ENCODE assay signal across 8 cellular contexts in genomic region chr7:47574473-47575328, GRCh38. TPM values are rescaled to one million over a fixed set of nuclear protein-coding genes. Genes with fewer than 3 reads are reported as not detected.
A peak's percentile ranks its signal among the peaks of the same experiment; 100 is the strongest.
DNase-seq lines count a peak whose midpoint lies in the region; ATAC-seq and TF ChIP-seq lines count a peak whose summit lies in the region.

No MANE protein-coding gene starts in this region.

- no peak for TF ChIP-seq POLR2A in testis (IDR thresholded peaks at IDR 0.05)

- H3K36me3 ChIP-seq in right atrium auricular region (no peaks in the 10 kb centered on the region), testis (ENCODE audit: low read depth, missing control alignments) (no peaks in the 10 kb centered on the region)

- 75 to 78% methylated on average over 11 of the region's 11 CpGs for WGBS in testis, 2 donors

- TF ChIP-seq CTCF in right atrium auricular region (IDR thresholded peaks at IDR 0.05) (no peak), coronary artery (IDR thresholded peaks at IDR 0.05) (no peak), testis (IDR thresholded peaks at IDR 0.05) (no peak)

- H3K27ac ChIP-seq in right atrium auricular region, result peak overlapping the region; percentile 53 to 79
- peak overlapping the region; percentile 89 to 90 for H3K27ac ChIP-seq in coronary artery
- peak overlapping the region in 1 of 2 donors; percentile 32 for H3K27ac ChIP-seq in testis

- H3K9me3 ChIP-seq in right atrium auricular region (no peaks in the 10 kb centered on the region), testis (no peaks in the 10 kb centered on the region)

- peaks cover 0 to 91% of the 10 kb centered on the region in 2 donors for H3K4me1 ChIP-seq in right atrium auricular region
- H3K4me1 ChIP-seq in testis, result peaks cover 90% of the 10 kb centered on the region

- H3K27ac Mint-ChIP-seq in activated CD4-positive, alpha-beta memory T cell treated with anti-CD3 and anti-CD28 coated beads, Interleukin-2, amount 10 ng/mL, durations not matched to agents 7 days and 5 days, result no peak overlapping the region

- H3K36me3 Mint-ChIP-seq in activated CD4-positive, alpha-beta memory T cell treated with anti-CD3 and anti-CD28 coated beads, Interleukin-2, amount 10 ng/mL, durations not matched to agents 7 days and 5 days (ENCODE audit: low read depth), result no peaks in the 10 kb centered on the region

- ATAC-seq in Right ventricle myocardium superior (ENCODE audit: poor library complexity) (no peak), HG03469 (IDR thresholded peaks at IDR 0.05; ENCODE audit: unreplicated experiment) (peak; percentile 79)

- H3K4me1 Mint-ChIP-seq in activated CD4-positive, alpha-beta memory T cell treated with anti-CD3 and anti-CD28 coated beads, Interleukin-2, amount 10 ng/mL, durations not matched to agents 7 days and 5 days, result no peaks in the 10 kb centered on the region

- H3K4me3 ChIP-seq in right atrium auricular region (no peak overlapping the region), coronary artery (peak overlapping the region; percentile 18), testis (no peak overlapping the region)

- no peak overlapping the region for H3K4me3 Mint-ChIP-seq in activated CD4-positive, alpha-beta memory T cell treated with anti-CD3 and anti-CD28 coated beads, Interleukin-2, amount 10 ng/mL, durations not matched to agents 7 days and 5 days

- CTCF ChIA-PET in activated CD4-positive, alpha-beta memory T cell treated with anti-CD3 and anti-CD28 coated beads, Interleukin-2, amount 10 ng/mL, durations not matched to agents 7 days and 5 days (lab: Charles Lee), result no interaction called here

- POLR2A ChIA-PET in activated CD4-positive, alpha-beta memory T cell treated with anti-CD3 and anti-CD28 coated beads, Interleukin-2, amount 10 ng/mL, durations not matched to agents 7 days and 5 days (lab: Charles Lee), result no interaction called here

- intact Hi-C loops in Right ventricle myocardium superior (cut with DNase I) (no loop called here), testis (cut with DNase I; ENCODE audit: low total_unique reads) (loop anchor here (10.0 kb wide), 1 partner anchor 50 kb away; no protein-coding TSS in a partner anchor)

- DNase-seq in right atrium auricular region (ENCODE audit: low spot score), result no peak
- DNase-seq in Right ventricle myocardium superior, result no peak
- no peak for DNase-seq in coronary artery (ENCODE audit: low spot score)
- peak; percentile 31 for DNase-seq in testis
- no peak for DNase-seq in NCI-H2171 (lab: John Stamatoyannopoulos, UW)
- DNase-seq in activated CD4-positive, alpha-beta memory T cell treated with anti-CD3 and anti-CD28 coated beads, Interleukin-2, amount 10 ng/mL, durations not matched to agents 7 days and 5 days, result no peak
- no peak for DNase-seq in activated CD8-positive, alpha-beta memory T cell treated with anti-CD3 and anti-CD28 coated beads, Interleukin-2, amount 50 U/mL, for 4 hours

- H3K9me3 Mint-ChIP-seq in activated CD4-positive, alpha-beta memory T cell treated with anti-CD3 and anti-CD28 coated beads, Interleukin-2, amount 10 ng/mL, durations not matched to agents 7 days and 5 days, result peaks cover 3% of the 10 kb centered on the region

- H3K27me3 ChIP-seq in right atrium auricular region (no peaks in the 10 kb centered on the region), testis (no peaks in the 10 kb centered on the region)

- peaks cover 3% of the 10 kb centered on the region for H3K27me3 Mint-ChIP-seq in activated CD4-positive, alpha-beta memory T cell treated with anti-CD3 and anti-CD28 coated beads, Interleukin-2, amount 10 ng/mL, durations not matched to agents 7 days and 5 days

RNA-seq across cellular contexts. Expression of gene TNS3, which starts 7.2 kb away (rescaled TPM):
- total RNA-seq in right atrium auricular region, result 10 to 100 TPM; 39.7 to 44.4 TPM
- 43.2 TPM for total RNA-seq in Right ventricle myocardium superior
- 10 to 100 TPM; 60.0 to 93.5 TPM for total RNA-seq in testis
- polyA plus RNA-seq in testis (ENCODE audit: insufficient read depth, low read depth, low replicate concordance), result 28.5 TPM
- under 1 TPM; 0.15 to 0.18 TPM for total RNA-seq in activated CD4-positive, alpha-beta memory T cell treated with anti-CD3 and anti-CD28 coated beads, Interleukin-2, amount 10 ng/mL, durations not matched to agents 7 days and 5 days

Comparison
In these comparisons a context has a peak if more than half of its experiments do, and no peak if none do; other contexts are left out.
1. RNA of gene TNS3, which starts 7.2 kb away (total RNA-seq): 60.0 to 93.5 TPM in testis, 39.7 to 44.4 TPM in right atrium auricular region and 43.2 TPM in Right ventricle myocardium superior (single experiment); 0.15 to 0.18 TPM in activated CD4-positive, alpha-beta memory T cell treated with anti-CD3 and anti-CD28 coated beads, Interleukin-2, amount 10 ng/mL, durations not matched to agents 7 days and 5 days; every median in the first group is over 10 times any median in the second.